18 cellular contexts compared by ENCODE assay signal in genomic region chr5:149803641-149804468, GRCh38.
DNase-seq lines count a peak whose midpoint lies in the region; ATAC-seq and TF ChIP-seq lines count a peak whose summit lies in the region.
"Had no signal": no experiment of that assay in that cellular context is flagged by ENCODE, and none has a peak within 500 bp of the region (broad histone marks: within the 10 kb centered on the region; RNA-seq: fewer than 3 reads in every experiment).

No MANE protein-coding gene starts in this region.

- H3K4me1 Mint-ChIP-seq in CD14-positive monocyte, result peaks cover 51% of the 10 kb centered on the region
- H3K4me1 Mint-ChIP-seq in WTC11, result peaks cover 63% of the 10 kb centered on the region
- peaks cover 27 to 41% of the 10 kb centered on the region in 2 donors for H3K4me1 Mint-ChIP-seq in stimulated activated naive B cell treated with anti-CD40 and anti-IgM and Interleukin-4, amounts not matched to agents 10 μg/mL and 1 μg/mL and 100 μg/mL, for 72 hours

- intact Hi-C loops in CD14-positive monocyte (cut with micrococcal nuclease) (no loop called here), psoas muscle (cut with DNase I) (no loop called here)

- H3K27me3 Mint-ChIP-seq in CD14-positive monocyte (ENCODE audit: low read depth in 3 of 3) (peaks cover 0 to 1% (median 0%) of the 10 kb centered on the region in 3 donors), WTC11 (ENCODE audit: low read depth) (no peaks in the 10 kb centered on the region)
- no peaks in the 10 kb centered on the region for H3K27me3 Mint-ChIP-seq in stimulated activated naive B cell treated with anti-CD40 and anti-IgM and Interleukin-4, amounts not matched to agents 10 μg/mL and 1 μg/mL and 100 μg/mL, for 72 hours
- H3K27me3 Mint-ChIP-seq: naive thymus-derived CD8-positive, alpha-beta T cell; stimulated activated naive CD8-positive, alpha-beta T cell treated with anti-CD3 and anti-CD28 coated beads, Interleukin-15, Interleukin-2, amounts not matched to agents 100 ng/mL and 50 ng/mL, for 24 hours had no signal

- WGBS in psoas muscle, 3 donors, result 37 to 53% (median 45%) methylated on average over 17 of the region's 17 CpGs

- DNase-seq in CD14-positive monocyte (ENCODE audit: low spot score), result no peak
- no peak for DNase-seq in WTC11 (ENCODE audit: low spot score)
- DNase-seq in fibroblast of the aortic adventitia (ENCODE audit: low read depth), result peak; percentile 7
- no peak for DNase-seq in psoas muscle
- DNase-seq in stimulated activated naive B cell treated with anti-CD40 and anti-IgM and Interleukin-4, amounts not matched to agents 10 μg/mL and 1 μg/mL and 100 μg/mL, for 72 hours, result no peak
- DNase-seq in brain microvascular endothelial cell, result no peak
- DNase-seq in activated CD8-positive, alpha-beta memory T cell treated with anti-CD3 and anti-CD28 coated beads for 24 hours, result no peak
- DNase-seq in SHP77 (lab: John Stamatoyannopoulos, UW), result no peak
- DNase-seq: activated CD8-positive, alpha-beta T cell treated with anti-CD3 and anti-CD28 coated beads, Interleukin-2, amount 10 ng/mL, durations not matched to agents 7 days and 5 days; activated effector memory CD4-positive, alpha-beta T cell treated with anti-CD3 and anti-CD28 coated beads, Interleukin-2, amount 50 U/mL, for 16 hours; DMS53; HFFc6; naive thymus-derived CD8-positive, alpha-beta T cell; NCI-H1417 treated with DMSO at 0.1 percent for 48 hours had no signal

- CTCF ChIA-PET in WTC11 (lab: Charles Lee), result interaction anchor here (1.0 to 2.3 kb wide), 2 partner anchors 12 to 30 kb away, joined by 3 to 10 read pairs; no protein-coding TSS in a partner anchor

- POLR2A ChIA-PET in WTC11 (lab: Charles Lee), result no interaction called here

- H3K9me3 Mint-ChIP-seq in CD14-positive monocyte, result no peaks in the 10 kb centered on the region
- H3K9me3 Mint-ChIP-seq in WTC11, result no peaks in the 10 kb centered on the region
- H3K9me3 Mint-ChIP-seq in stimulated activated naive B cell treated with anti-CD40 and anti-IgM and Interleukin-4, amounts not matched to agents 10 μg/mL and 1 μg/mL and 100 μg/mL, for 72 hours, result no peaks in the 10 kb centered on the region
- H3K9me3 Mint-ChIP-seq: HFFc6; naive thymus-derived CD8-positive, alpha-beta T cell; stimulated activated naive CD8-positive, alpha-beta T cell treated with anti-CD3 and anti-CD28 coated beads, Interleukin-15, Interleukin-2, amounts not matched to agents 100 ng/mL and 50 ng/mL, for 24 hours had no signal

- H3K27ac Mint-ChIP-seq in CD14-positive monocyte (peak overlapping the region in 6 of 7 donors; percentile 30 to 83 (median 52)), WTC11 (peak overlapping the region; percentile 89)
- H3K27ac Mint-ChIP-seq in stimulated activated naive B cell treated with anti-CD40 and anti-IgM and Interleukin-4, amounts not matched to agents 10 μg/mL and 1 μg/mL and 100 μg/mL, for 72 hours, result no peak overlapping the region
- H3K27ac Mint-ChIP-seq: activated CD8-positive, alpha-beta T cell treated with anti-CD3 and anti-CD28 coated beads, Interleukin-2, amount 10 ng/mL, durations not matched to agents 7 days and 5 days; HFFc6; stimulated activated naive CD8-positive, alpha-beta T cell treated with anti-CD3 and anti-CD28 coated beads, Interleukin-15, Interleukin-2, amounts not matched to agents 100 ng/mL and 50 ng/mL, for 24 hours had no signal

- H3K4me3 Mint-ChIP-seq in CD14-positive monocyte, result no peak overlapping the region
- H3K4me3 Mint-ChIP-seq in WTC11, result no peak overlapping the region
- no peak overlapping the region for H3K4me3 Mint-ChIP-seq in stimulated activated naive B cell treated with anti-CD40 and anti-IgM and Interleukin-4, amounts not matched to agents 10 μg/mL and 1 μg/mL and 100 μg/mL, for 72 hours
- H3K4me3 Mint-ChIP-seq: activated CD8-positive, alpha-beta T cell treated with anti-CD3 and anti-CD28 coated beads, Interleukin-2, amount 10 ng/mL, durations not matched to agents 7 days and 5 days; HFFc6; stimulated activated naive CD8-positive, alpha-beta T cell treated with anti-CD3 and anti-CD28 coated beads, Interleukin-15, Interleukin-2, amounts not matched to agents 100 ng/mL and 50 ng/mL, for 24 hours had no signal

- H3K27ac ChIP-seq in psoas muscle, result peak overlapping the region; percentile 99
- no peak overlapping the region for H3K27ac ChIP-seq in brain microvascular endothelial cell
- H3K27ac ChIP-seq: SK-N-MC had no signal

- H3K27me3 ChIP-seq in psoas muscle (ENCODE audit: insufficient read depth in 3 of 3, low read length in 2 of 3), result no peaks in the 10 kb centered on the region
- H3K27me3 ChIP-seq in brain microvascular endothelial cell (replicated peaks), result no peaks in the 10 kb centered on the region
- H3K27me3 ChIP-seq: breast epithelium had no signal

- no peaks in the 10 kb centered on the region for H3K9me3 ChIP-seq in psoas muscle
- H3K9me3 ChIP-seq: breast epithelium had no signal

- in situ Hi-C loops in brain microvascular endothelial cell (cut with HindIII; ENCODE audit: low pct_ligation_motif_present, low sequenced_read_pairs), result no loop called here

- H3K4me3 ChIP-seq in fibroblast of the aortic adventitia (ENCODE audit: low read depth, low read length), result no peak overlapping the region
- no peak overlapping the region for H3K4me3 ChIP-seq in psoas muscle
- H3K4me3 ChIP-seq in brain microvascular endothelial cell (ENCODE audit: low read depth, low read length), result no peak overlapping the region
- H3K4me3 ChIP-seq: breast epithelium, SK-N-MC had no signal

- peaks cover 98% of the 10 kb centered on the region for H3K4me1 ChIP-seq in psoas muscle

- TF ChIP-seq CTCF in CD14-positive monocyte (IDR thresholded peaks at IDR 0.05), result no peak
- TF ChIP-seq CTCF in WTC11 (IDR thresholded peaks at IDR 0.05), result no peak
- no peak for TF ChIP-seq CTCF in fibroblast of the aortic adventitia (IDR thresholded peaks at IDR 0.05; ENCODE audit: insufficient read depth, low read length)
- TF ChIP-seq CTCF in psoas muscle (IDR thresholded peaks at IDR 0.05), result no peak
- no peak for TF ChIP-seq CTCF in brain microvascular endothelial cell (IDR thresholded peaks at IDR 0.05; ENCODE audit: low read depth, low read length, missing control alignments)

- ATAC-seq in WTC11 (no peak), psoas muscle (peak in 1 of 4 donors; percentile 7)
- ATAC-seq in stimulated activated naive B cell treated with anti-CD40 and anti-IgM and Interleukin-4, amounts not matched to agents 10 μg/mL and 1 μg/mL and 100 μg/mL, for 72 hours (replicated peaks), result no peak
- ATAC-seq: activated CD8-positive, alpha-beta T cell treated with anti-CD3 and anti-CD28 coated beads, Interleukin-2, amount 10 ng/mL, durations not matched to agents 7 days and 5 days; naive thymus-derived CD8-positive, alpha-beta T cell; sciatic nerve had no signal

- H3K36me3 Mint-ChIP-seq in CD14-positive monocyte, result peaks cover 6 to 16% of the 10 kb centered on the region in 2 donors
- H3K36me3 Mint-ChIP-seq in WTC11, result no peaks in the 10 kb centered on the region
- H3K36me3 Mint-ChIP-seq in stimulated activated naive B cell treated with anti-CD40 and anti-IgM and Interleukin-4, amounts not matched to agents 10 μg/mL and 1 μg/mL and 100 μg/mL, for 72 hours, result peaks cover 0 to 1% of the 10 kb centered on the region in 2 donors
- H3K36me3 Mint-ChIP-seq: naive thymus-derived CD8-positive, alpha-beta T cell had no signal

- H3K36me3 ChIP-seq in psoas muscle (ENCODE audit: insufficient read depth in 1 of 2, low read depth in 1 of 2) (no peaks in the 10 kb centered on the region), brain microvascular endothelial cell (replicated peaks) (no peaks in the 10 kb centered on the region)
- H3K36me3 ChIP-seq: breast epithelium had no signal

TF ChIP-seq in WTC11, 78 proteins besides CTCF, POLR2A, EP300 and RAD21 (continues in another document):
- TF ChIP-seq STAT6 (CRISPR knock-in tag; conservative IDR thresholded peaks at IDR 0.05; ENCODE audit: low read depth) (no peak), PREB (CRISPR knock-in tag; IDR thresholded peaks at IDR 0.05; ENCODE audit: borderline replicate concordance) (no peak), ESRRA (CRISPR knock-in tag; IDR thresholded peaks at IDR 0.05; ENCODE audit: borderline replicate concordance) (no peak), SP1 (CRISPR knock-in tag; conservative IDR thresholded peaks at IDR 0.05) (no peak), ZNF121 (CRISPR knock-in tag; IDR thresholded peaks at IDR 0.05) (no peak), ZNF263 (CRISPR knock-in tag; IDR thresholded peaks at IDR 0.05; ENCODE audit: low read depth) (no peak), SMAD4 (CRISPR knock-in tag; IDR thresholded peaks at IDR 0.05) (no peak), MXD4 (CRISPR knock-in tag; IDR thresholded peaks at IDR 0.05; ENCODE audit: borderline replicate concordance) (no peak)
